1 cellular context compared by ENCODE assay signal in the genomic region with DNA sequence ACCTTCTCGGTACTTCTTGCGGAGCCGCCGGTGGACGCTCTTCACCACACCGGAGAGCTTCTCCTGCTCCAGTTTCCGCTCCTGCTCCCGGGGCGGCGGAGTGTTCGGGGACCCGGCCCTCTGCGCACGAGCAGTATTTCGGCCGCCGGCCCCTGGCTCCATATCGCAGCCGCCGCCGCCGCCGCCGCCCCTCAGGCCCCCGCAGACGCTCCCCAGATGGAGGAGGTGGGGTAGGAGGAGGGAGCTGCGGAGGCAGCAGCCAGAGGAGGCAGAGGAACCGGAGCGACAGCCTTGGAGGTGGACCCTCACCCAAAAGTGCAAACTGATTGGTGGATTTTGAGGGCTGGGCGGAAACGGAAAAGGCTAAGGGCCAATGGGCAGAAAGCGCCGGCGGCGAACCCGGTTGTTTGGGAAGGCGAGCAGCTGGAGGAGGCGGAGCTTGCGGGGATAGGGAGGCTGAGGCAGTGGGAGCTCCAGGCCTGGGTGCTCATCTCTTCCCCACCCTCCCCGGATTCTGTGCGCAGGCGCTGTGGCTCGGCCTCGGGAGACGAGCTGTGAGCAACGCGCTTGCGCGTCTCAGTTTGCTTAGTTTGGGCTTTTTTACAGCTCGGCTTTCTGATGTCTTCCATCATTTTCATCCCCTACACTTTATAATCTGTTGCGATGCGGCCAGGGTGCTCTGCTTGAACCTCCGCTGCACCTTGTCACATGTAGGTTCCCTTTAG.
TF ChIP-seq lines count a peak whose summit lies in the region.

No MANE protein-coding gene starts in this region.

TF ChIP-seq in H1, 55 proteins besides CTCF, POLR2A, EP300 and RAD21:
- peak; percentile 90 for TF ChIP-seq NRF1 (IDR thresholded peaks at IDR 0.05; ENCODE audit: low read depth, low read length)
- no peak for TF ChIP-seq SIRT6 (IDR thresholded peaks at IDR 0.05; ENCODE audit: low read length)
- no peak for TF ChIP-seq BCL11A (IDR thresholded peaks at IDR 0.05; ENCODE audit: low read depth in 2 of 2, low read length in 2 of 2)
- TF ChIP-seq NANOG (IDR thresholded peaks at IDR 0.05; ENCODE audit: insufficient read depth, low read depth, low read length, poor library complexity, severe bottlenecking), result peak; percentile 40
- TF ChIP-seq RBBP5 (IDR thresholded peaks at IDR 0.05; ENCODE audit: borderline replicate concordance, low read depth, low read length), result peak; percentile 91
- peak; percentile 6; the same call in 1 of the 2 replicates for TF ChIP-seq YY1 (IDR thresholded peaks at IDR 0.05; ENCODE audit: low read depth, low read length)
- no peak for TF ChIP-seq KDM5A (IDR thresholded peaks at IDR 0.05; ENCODE audit: low read length)
- TF ChIP-seq PHF8 (conservative IDR thresholded peaks at IDR 0.05; ENCODE audit: low read depth, low read length), result peak; percentile 73
- no peak for TF ChIP-seq JUND (IDR thresholded peaks at IDR 0.05; ENCODE audit: low read length)
- TF ChIP-seq, protein P1, sequence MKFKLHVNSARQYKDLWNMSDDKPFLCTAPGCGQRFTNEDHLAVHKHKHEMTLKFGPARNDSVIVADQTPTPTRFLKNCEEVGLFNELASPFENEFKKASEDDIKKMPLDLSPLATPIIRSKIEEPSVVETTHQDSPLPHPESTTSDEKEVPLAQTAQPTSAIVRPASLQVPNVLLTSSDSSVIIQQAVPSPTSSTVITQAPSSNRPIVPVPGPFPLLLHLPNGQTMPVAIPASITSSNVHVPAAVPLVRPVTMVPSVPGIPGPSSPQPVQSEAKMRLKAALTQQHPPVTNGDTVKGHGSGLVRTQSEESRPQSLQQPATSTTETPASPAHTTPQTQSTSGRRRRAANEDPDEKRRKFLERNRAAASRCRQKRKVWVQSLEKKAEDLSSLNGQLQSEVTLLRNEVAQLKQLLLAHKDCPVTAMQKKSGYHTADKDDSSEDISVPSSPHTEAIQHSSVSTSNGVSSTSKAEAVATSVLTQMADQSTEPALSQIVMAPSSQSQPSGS (IDR thresholded peaks at IDR 0.05; ENCODE audit: low read length), result no peak
- peak; percentile 25; the same call in 1 of the 2 replicates for TF ChIP-seq POLR2AphosphoS5 (IDR thresholded peaks at IDR 0.05; ENCODE audit: low read depth, low read length)
- no peak for TF ChIP-seq CEBPB (IDR thresholded peaks at IDR 0.05; ENCODE audit: low read depth, low read length)
- TF ChIP-seq, protein P2, sequence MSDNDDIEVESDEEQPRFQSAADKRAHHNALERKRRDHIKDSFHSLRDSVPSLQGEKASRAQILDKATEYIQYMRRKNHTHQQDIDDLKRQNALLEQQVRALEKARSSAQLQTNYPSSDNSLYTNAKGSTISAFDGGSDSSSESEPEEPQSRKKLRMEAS (IDR thresholded peaks at IDR 0.05), result peak; percentile 73
- TF ChIP-seq, protein P3, sequence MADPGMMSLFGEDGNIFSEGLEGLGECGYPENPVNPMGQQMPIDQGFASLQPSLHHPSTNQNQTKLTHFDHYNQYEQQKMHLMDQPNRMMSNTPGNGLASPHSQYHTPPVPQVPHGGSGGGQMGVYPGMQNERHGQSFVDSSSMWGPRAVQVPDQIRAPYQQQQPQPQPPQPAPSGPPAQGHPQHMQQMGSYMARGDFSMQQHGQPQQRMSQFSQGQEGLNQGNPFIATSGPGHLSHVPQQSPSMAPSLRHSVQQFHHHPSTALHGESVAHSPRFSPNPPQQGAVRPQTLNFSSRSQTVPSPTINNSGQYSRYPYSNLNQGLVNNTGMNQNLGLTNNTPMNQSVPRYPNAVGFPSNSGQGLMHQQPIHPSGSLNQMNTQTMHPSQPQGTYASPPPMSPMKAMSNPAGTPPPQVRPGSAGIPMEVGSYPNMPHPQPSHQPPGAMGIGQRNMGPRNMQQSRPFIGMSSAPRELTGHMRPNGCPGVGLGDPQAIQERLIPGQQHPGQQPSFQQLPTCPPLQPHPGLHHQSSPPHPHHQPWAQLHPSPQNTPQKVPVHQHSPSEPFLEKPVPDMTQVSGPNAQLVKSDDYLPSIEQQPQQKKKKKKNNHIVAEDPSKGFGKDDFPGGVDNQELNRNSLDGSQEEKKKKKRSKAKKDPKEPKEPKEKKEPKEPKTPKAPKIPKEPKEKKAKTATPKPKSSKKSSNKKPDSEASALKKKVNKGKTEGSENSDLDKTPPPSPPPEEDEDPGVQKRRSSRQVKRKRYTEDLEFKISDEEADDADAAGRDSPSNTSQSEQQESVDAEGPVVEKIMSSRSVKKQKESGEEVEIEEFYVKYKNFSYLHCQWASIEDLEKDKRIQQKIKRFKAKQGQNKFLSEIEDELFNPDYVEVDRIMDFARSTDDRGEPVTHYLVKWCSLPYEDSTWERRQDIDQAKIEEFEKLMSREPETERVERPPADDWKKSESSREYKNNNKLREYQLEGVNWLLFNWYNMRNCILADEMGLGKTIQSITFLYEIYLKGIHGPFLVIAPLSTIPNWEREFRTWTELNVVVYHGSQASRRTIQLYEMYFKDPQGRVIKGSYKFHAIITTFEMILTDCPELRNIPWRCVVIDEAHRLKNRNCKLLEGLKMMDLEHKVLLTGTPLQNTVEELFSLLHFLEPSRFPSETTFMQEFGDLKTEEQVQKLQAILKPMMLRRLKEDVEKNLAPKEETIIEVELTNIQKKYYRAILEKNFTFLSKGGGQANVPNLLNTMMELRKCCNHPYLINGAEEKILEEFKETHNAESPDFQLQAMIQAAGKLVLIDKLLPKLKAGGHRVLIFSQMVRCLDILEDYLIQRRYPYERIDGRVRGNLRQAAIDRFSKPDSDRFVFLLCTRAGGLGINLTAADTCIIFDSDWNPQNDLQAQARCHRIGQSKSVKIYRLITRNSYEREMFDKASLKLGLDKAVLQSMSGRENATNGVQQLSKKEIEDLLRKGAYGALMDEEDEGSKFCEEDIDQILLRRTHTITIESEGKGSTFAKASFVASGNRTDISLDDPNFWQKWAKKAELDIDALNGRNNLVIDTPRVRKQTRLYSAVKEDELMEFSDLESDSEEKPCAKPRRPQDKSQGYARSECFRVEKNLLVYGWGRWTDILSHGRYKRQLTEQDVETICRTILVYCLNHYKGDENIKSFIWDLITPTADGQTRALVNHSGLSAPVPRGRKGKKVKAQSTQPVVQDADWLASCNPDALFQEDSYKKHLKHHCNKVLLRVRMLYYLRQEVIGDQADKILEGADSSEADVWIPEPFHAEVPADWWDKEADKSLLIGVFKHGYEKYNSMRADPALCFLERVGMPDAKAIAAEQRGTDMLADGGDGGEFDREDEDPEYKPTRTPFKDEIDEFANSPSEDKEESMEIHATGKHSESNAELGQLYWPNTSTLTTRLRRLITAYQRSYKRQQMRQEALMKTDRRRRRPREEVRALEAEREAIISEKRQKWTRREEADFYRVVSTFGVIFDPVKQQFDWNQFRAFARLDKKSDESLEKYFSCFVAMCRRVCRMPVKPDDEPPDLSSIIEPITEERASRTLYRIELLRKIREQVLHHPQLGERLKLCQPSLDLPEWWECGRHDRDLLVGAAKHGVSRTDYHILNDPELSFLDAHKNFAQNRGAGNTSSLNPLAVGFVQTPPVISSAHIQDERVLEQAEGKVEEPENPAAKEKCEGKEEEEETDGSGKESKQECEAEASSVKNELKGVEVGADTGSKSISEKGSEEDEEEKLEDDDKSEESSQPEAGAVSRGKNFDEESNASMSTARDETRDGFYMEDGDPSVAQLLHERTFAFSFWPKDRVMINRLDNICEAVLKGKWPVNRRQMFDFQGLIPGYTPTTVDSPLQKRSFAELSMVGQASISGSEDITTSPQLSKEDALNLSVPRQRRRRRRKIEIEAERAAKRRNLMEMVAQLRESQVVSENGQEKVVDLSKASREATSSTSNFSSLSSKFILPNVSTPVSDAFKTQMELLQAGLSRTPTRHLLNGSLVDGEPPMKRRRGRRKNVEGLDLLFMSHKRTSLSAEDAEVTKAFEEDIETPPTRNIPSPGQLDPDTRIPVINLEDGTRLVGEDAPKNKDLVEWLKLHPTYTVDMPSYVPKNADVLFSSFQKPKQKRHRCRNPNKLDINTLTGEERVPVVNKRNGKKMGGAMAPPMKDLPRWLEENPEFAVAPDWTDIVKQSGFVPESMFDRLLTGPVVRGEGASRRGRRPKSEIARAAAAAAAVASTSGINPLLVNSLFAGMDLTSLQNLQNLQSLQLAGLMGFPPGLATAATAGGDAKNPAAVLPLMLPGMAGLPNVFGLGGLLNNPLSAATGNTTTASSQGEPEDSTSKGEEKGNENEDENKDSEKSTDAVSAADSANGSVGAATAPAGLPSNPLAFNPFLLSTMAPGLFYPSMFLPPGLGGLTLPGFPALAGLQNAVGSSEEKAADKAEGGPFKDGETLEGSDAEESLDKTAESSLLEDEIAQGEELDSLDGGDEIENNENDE (IDR thresholded peaks at IDR 0.05; ENCODE audit: insufficient replicate concordance, low read length), result no peak
- no peak for TF ChIP-seq SUZ12 (IDR thresholded peaks at IDR 0.05; ENCODE audit: low read length)
- no peak for TF ChIP-seq POU5F1 (IDR thresholded peaks at IDR 0.05; ENCODE audit: low read depth, low read length)
- TF ChIP-seq SAP30 (IDR thresholded peaks at IDR 0.05; ENCODE audit: insufficient read depth, insufficient replicate concordance, low read length), result no peak
- TF ChIP-seq BACH1 (IDR thresholded peaks at IDR 0.05; ENCODE audit: low read length), result no peak
- TF ChIP-seq HDAC2 (IDR thresholded peaks at IDR 0.05; ENCODE audit: borderline replicate concordance in 1 of 2, low read depth in 2 of 2, low read length in 2 of 2), result no peak; a peak in 1 of 4 replicates
- no peak for TF ChIP-seq ZNF274 (IDR thresholded peaks at IDR 0.05; ENCODE audit: borderline replicate concordance, extremely low read depth, low read length)
- no peak for TF ChIP-seq SRF (IDR thresholded peaks at IDR 0.05; ENCODE audit: low read depth, low read length)
- peak; percentile 97 for TF ChIP-seq ASH2L (IDR thresholded peaks at IDR 0.05; ENCODE audit: low read length)
- TF ChIP-seq SP2 (IDR thresholded peaks at IDR 0.05; ENCODE audit: low read length), result peak; percentile 62
- no peak for TF ChIP-seq CTBP2 (IDR thresholded peaks at IDR 0.05; ENCODE audit: borderline replicate concordance, insufficient read depth, insufficient read length, low read length)
- no peak for TF ChIP-seq BRCA1 (IDR thresholded peaks at IDR 0.05; ENCODE audit: low read depth, low read length)
- no peak for TF ChIP-seq GTF2F1 (IDR thresholded peaks at IDR 0.05; ENCODE audit: borderline replicate concordance, low read depth, low read length)
- no peak; the same call in 1 of the 2 replicates for TF ChIP-seq EGR1 (IDR thresholded peaks at IDR 0.05; ENCODE audit: borderline replicate concordance, low read depth, low read length)
- no peak for TF ChIP-seq TEAD4 (IDR thresholded peaks at IDR 0.05; ENCODE audit: low read depth, low read length)
- no peak for TF ChIP-seq SIX5 (IDR thresholded peaks at IDR 0.05; ENCODE audit: low read depth, low read length)
- peak; percentile 93 for TF ChIP-seq SP1 (IDR thresholded peaks at IDR 0.05; ENCODE audit: low read depth, low read length)
- TF ChIP-seq TBP (IDR thresholded peaks at IDR 0.05; ENCODE audit: low read depth, low read length), result peak; percentile 51; the same call in 1 of the 2 replicates
- TF ChIP-seq RFX5 (IDR thresholded peaks at IDR 0.05; ENCODE audit: borderline replicate concordance, low read depth, low read length), result no peak
- peak; percentile 68 for TF ChIP-seq KDM4A (IDR thresholded peaks at IDR 0.05; ENCODE audit: low read depth, low read length, severe bottlenecking)
- no peak for TF ChIP-seq MAFK (IDR thresholded peaks at IDR 0.05; ENCODE audit: low read depth, low read length)
- TF ChIP-seq, protein P4, sequence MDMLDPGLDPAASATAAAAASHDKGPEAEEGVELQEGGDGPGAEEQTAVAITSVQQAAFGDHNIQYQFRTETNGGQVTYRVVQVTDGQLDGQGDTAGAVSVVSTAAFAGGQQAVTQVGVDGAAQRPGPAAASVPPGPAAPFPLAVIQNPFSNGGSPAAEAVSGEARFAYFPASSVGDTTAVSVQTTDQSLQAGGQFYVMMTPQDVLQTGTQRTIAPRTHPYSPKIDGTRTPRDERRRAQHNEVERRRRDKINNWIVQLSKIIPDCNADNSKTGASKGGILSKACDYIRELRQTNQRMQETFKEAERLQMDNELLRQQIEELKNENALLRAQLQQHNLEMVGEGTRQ (IDR thresholded peaks at IDR 0.05; ENCODE audit: low read length), result peak; percentile 10; the same call in 1 of the 2 replicates
- TF ChIP-seq CREB1 (IDR thresholded peaks at IDR 0.05), result no peak; the same call in 1 of the 2 replicates
- peak in 1 of 2 experiments; percentile 63; a peak in 2 of 4 replicates for TF ChIP-seq SIN3A (conservative IDR thresholded peaks at IDR 0.05 in 1 of 2, IDR thresholded peaks at IDR 0.05 in 1 of 2; ENCODE audit: low read depth in 1 of 2, low read length in 2 of 2)
- no peak for TF ChIP-seq CBX8 (IDR thresholded peaks at IDR 0.05; ENCODE audit: borderline replicate concordance, low read depth, low read length)
- no peak for TF ChIP-seq TAF7 (optimal IDR thresholded peaks at IDR 0.05; ENCODE audit: borderline replicate concordance, low read depth, low read length)
- no peak for TF ChIP-seq JUN (IDR thresholded peaks at IDR 0.05; ENCODE audit: low read depth, low read length)
- no peak for TF ChIP-seq KDM1A (IDR thresholded peaks at IDR 0.05; ENCODE audit: borderline replicate concordance, low read length)
- TF ChIP-seq, protein P5, sequence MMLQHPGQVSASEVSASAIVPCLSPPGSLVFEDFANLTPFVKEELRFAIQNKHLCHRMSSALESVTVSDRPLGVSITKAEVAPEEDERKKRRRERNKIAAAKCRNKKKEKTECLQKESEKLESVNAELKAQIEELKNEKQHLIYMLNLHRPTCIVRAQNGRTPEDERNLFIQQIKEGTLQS (IDR thresholded peaks at IDR 0.05; ENCODE audit: insufficient read depth, low read depth, low read length), result 0 out of 2 replicates have a peak, but pooled peaks have one; percentile 11
- TF ChIP-seq GABPA (IDR thresholded peaks at IDR 0.05; ENCODE audit: borderline replicate concordance, insufficient read depth, low read length), result no peak
- TF ChIP-seq FOSL1 (IDR thresholded peaks at IDR 0.05; ENCODE audit: insufficient read depth, low read depth, low read length), result no peak
- TF ChIP-seq TAF1 (IDR thresholded peaks at IDR 0.05; ENCODE audit: low read depth, low read length), result no peak; the same call in 1 of the 2 replicates
- no peak for TF ChIP-seq CHD1 (IDR thresholded peaks at IDR 0.05; ENCODE audit: low read depth, low read length)
- TF ChIP-seq SP4 (IDR thresholded peaks at IDR 0.05; ENCODE audit: low read length), result 0 out of 2 replicates have a peak, but pooled peaks have one; percentile 22
- TF ChIP-seq TCF12 (IDR thresholded peaks at IDR 0.05; ENCODE audit: low read depth, low read length), result no peak
- TF ChIP-seq RXRA (IDR thresholded peaks at IDR 0.05; ENCODE audit: insufficient read depth, low read depth, low read length), result no peak
- no peak for TF ChIP-seq HDAC6 (IDR thresholded peaks at IDR 0.05; ENCODE audit: low read depth, low read length)
- TF ChIP-seq CHD2 (IDR thresholded peaks at IDR 0.05; ENCODE audit: low read length), result peak; percentile 84
- no peak for TF ChIP-seq CBX5 (IDR thresholded peaks at IDR 0.05; ENCODE audit: low read depth, low read length)
- TF ChIP-seq, protein P6, sequence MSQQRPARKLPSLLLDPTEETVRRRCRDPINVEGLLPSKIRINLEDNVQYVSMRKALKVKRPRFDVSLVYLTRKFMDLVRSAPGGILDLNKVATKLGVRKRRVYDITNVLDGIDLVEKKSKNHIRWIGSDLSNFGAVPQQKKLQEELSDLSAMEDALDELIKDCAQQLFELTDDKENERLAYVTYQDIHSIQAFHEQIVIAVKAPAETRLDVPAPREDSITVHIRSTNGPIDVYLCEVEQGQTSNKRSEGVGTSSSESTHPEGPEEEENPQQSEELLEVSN (IDR thresholded peaks at IDR 0.05), result no peak
- TF ChIP-seq RNF2 (IDR thresholded peaks at IDR 0.05; ENCODE audit: borderline replicate concordance, low read depth, low read length, missing control alignments, poor library complexity, severe bottlenecking), result no peak
- TF ChIP-seq EZH2 (IDR thresholded peaks at IDR 0.05; ENCODE audit: low read depth, low read length, severe bottlenecking), result no peak
